In genomic region chr2:62320657-62321357, GRCh38 we compare ENCODE assay signal across 23 cellular contexts.
DNase-seq lines count a peak whose midpoint lies in the region; ATAC-seq lines count a peak whose summit lies in the region.
"Had no signal": no experiment of that assay in that cellular context is flagged by ENCODE, and none has a peak within 500 bp of the region (broad histone marks: within the 10 kb centered on the region; RNA-seq: fewer than 3 reads in every experiment).

No MANE protein-coding gene starts in this region.

- no peak overlapping the region for H3K23ac ChIP-seq in mesenchymal stem cell (ENCODE audit: low read length in 2 of 2)

- no peaks in the 10 kb centered on the region for H3K27me3 Mint-ChIP-seq in activated T-helper 17 cell treated with anti-CD3 and anti-CD28 coated beads, Interleukin-2, amount 50 U/mL, for 72 hours
- H3K27me3 Mint-ChIP-seq in stimulated activated naive B cell treated with anti-CD40 and anti-IgM and Interleukin-4, amounts not matched to agents 10 μg/mL and 1 μg/mL and 100 μg/mL, for 72 hours, result no peaks in the 10 kb centered on the region
- H3K27me3 Mint-ChIP-seq: progenitor cell of endocrine pancreas had no signal

- no peaks in the 10 kb centered on the region for H3K27me3 ChIP-seq in H7 (ENCODE audit: control insufficient read depth, insufficient read depth, low read length)
- no peaks in the 10 kb centered on the region for H3K27me3 ChIP-seq in iPS-18a (ENCODE audit: control insufficient read depth, insufficient read depth, low read length)
- no peaks in the 10 kb centered on the region for H3K27me3 ChIP-seq in mesenchymal stem cell (ENCODE audit: control insufficient read depth in 1 of 2, insufficient read depth in 1 of 2, low read length in 2 of 2)
- H3K27me3 ChIP-seq: dorsolateral prefrontal cortex, transverse colon had no signal

- peaks cover 4% of the 10 kb centered on the region for H3K9me3 Mint-ChIP-seq in activated T-helper 17 cell treated with anti-CD3 and anti-CD28 coated beads, Interleukin-2, amount 50 U/mL, for 72 hours
- H3K9me3 Mint-ChIP-seq in stimulated activated naive B cell treated with anti-CD40 and anti-IgM and Interleukin-4, amounts not matched to agents 10 μg/mL and 1 μg/mL and 100 μg/mL, for 72 hours, result peaks cover 9 to 11% of the 10 kb centered on the region in 2 donors

- no peak overlapping the region for H2AFZ ChIP-seq in mesenchymal stem cell (ENCODE audit: low read depth, low read length)

- no peak overlapping the region for H4K8ac ChIP-seq in mesenchymal stem cell (ENCODE audit: low read length)

- no peak overlapping the region for H2BK5ac ChIP-seq in mesenchymal stem cell (ENCODE audit: low read depth, low read length, poor library complexity, severe bottlenecking)

- H3K9me3 ChIP-seq in iPS-18a (ENCODE audit: control insufficient read depth, low read depth, low read length), result peaks cover 11% of the 10 kb centered on the region
- H3K9me3 ChIP-seq in mesenchymal stem cell (ENCODE audit: control insufficient read depth, low read length), result peaks cover 21% of the 10 kb centered on the region
- H3K9me3 ChIP-seq: transverse colon had no signal

- no peaks in the 10 kb centered on the region for H3K36me3 ChIP-seq in H7 (replicated peaks; ENCODE audit: control insufficient read depth, insufficient read depth, low read length)
- H3K36me3 ChIP-seq in iPS-18a (ENCODE audit: control insufficient read depth, low read depth, low read length), result no peaks in the 10 kb centered on the region
- H3K36me3 ChIP-seq in mesenchymal stem cell (ENCODE audit: control insufficient read depth in 1 of 2, insufficient read depth in 2 of 2, low read depth in 1 of 2, low read length in 2 of 2), result no peaks in the 10 kb centered on the region
- H3K36me3 ChIP-seq: transverse colon had no signal

- no peak overlapping the region for H3K4me3 Mint-ChIP-seq in activated T-helper 17 cell treated with anti-CD3 and anti-CD28 coated beads, Interleukin-2, amount 50 U/mL, for 72 hours
- peak overlapping the region; percentile 39 to 57 for H3K4me3 Mint-ChIP-seq in stimulated activated naive B cell treated with anti-CD40 and anti-IgM and Interleukin-4, amounts not matched to agents 10 μg/mL and 1 μg/mL and 100 μg/mL, for 72 hours
- H3K4me3 Mint-ChIP-seq: natural killer cell had no signal

- H3K18ac ChIP-seq in mesenchymal stem cell (ENCODE audit: low read depth in 1 of 2, low read length in 2 of 2), result no peak overlapping the region

- H4K91ac ChIP-seq in mesenchymal stem cell (ENCODE audit: low read length), result no peak overlapping the region

- peaks cover 8% of the 10 kb centered on the region for H3K4me1 Mint-ChIP-seq in activated T-helper 17 cell treated with anti-CD3 and anti-CD28 coated beads, Interleukin-2, amount 50 U/mL, for 72 hours
- H3K4me1 Mint-ChIP-seq in stimulated activated naive B cell treated with anti-CD40 and anti-IgM and Interleukin-4, amounts not matched to agents 10 μg/mL and 1 μg/mL and 100 μg/mL, for 72 hours, result peaks cover 26 to 50% of the 10 kb centered on the region in 2 donors

- peak; percentile 51 for DNase-seq in H7
- no peak for DNase-seq in stimulated activated naive B cell treated with anti-CD40 and anti-IgM and Interleukin-4, amounts not matched to agents 10 μg/mL and 1 μg/mL and 100 μg/mL, for 72 hours
- no peak for DNase-seq in nucleus accumbens (lab: John Stamatoyannopoulos, UW)
- no peak for DNase-seq in NCI-H187 treated with DMSO at 0.1 percent for 48 hours (lab: John Stamatoyannopoulos, UW)
- no peak for DNase-seq in mesenchymal stem cell
- DNase-seq: activated CD8-positive, alpha-beta memory T cell treated with anti-CD3 and anti-CD28 coated beads, Interleukin-2, amount 50 U/mL, for 4 hours; activated gamma-delta T cell; amygdala; central memory CD4-positive, alpha-beta T cell; COR-L47; dorsolateral prefrontal cortex; foreskin keratinocyte; hypothalamus; natural killer cell; NCI-H1694 treated with DMSO at 0.1 percent for 48 hours; NCI-H774; stimulated activated CD4-positive, alpha-beta T cell treated with anti-CD3 and anti-CD28 coated beads, Interleukin-1b, Interleukin-23, amount 100 ng/mL, for 48 hours; stimulated activated naive CD4-positive, alpha-beta T cell treated with Interleukin-2 at 50 U/mL for 16 hours; transverse colon had no signal

- H2BK15ac ChIP-seq in mesenchymal stem cell (ENCODE audit: low read depth, poor library complexity, severe bottlenecking), result no peak overlapping the region

- ATAC-seq in activated T-helper 17 cell treated with anti-CD3 and anti-CD28 coated beads, Interleukin-2, amount 50 U/mL, for 72 hours (replicated peaks), result peak; percentile 40
- ATAC-seq in stimulated activated naive B cell treated with anti-CD40 and anti-IgM and Interleukin-4, amounts not matched to agents 10 μg/mL and 1 μg/mL and 100 μg/mL, for 72 hours (replicated peaks), result peak; percentile 81 to 86
- ATAC-seq: foreskin keratinocyte, natural killer cell, Right ventricle myocardium inferior had no signal

- H3K27ac ChIP-seq in iPS-18a (ENCODE audit: low read length) (peak overlapping the region; percentile 34), mesenchymal stem cell (ENCODE audit: low read length, poor library complexity, severe bottlenecking) (no peak overlapping the region)
- H3K27ac ChIP-seq: dorsolateral prefrontal cortex, foreskin keratinocyte, transverse colon had no signal

- WGBS in mesenchymal stem cell, result 75% methylated on average over 5 of the region's 6 CpGs

- no peak overlapping the region for H3K27ac Mint-ChIP-seq in activated T-helper 17 cell treated with anti-CD3 and anti-CD28 coated beads, Interleukin-2, amount 50 U/mL, for 72 hours
- peak overlapping the region; percentile 89 for H3K27ac Mint-ChIP-seq in stimulated activated naive B cell treated with anti-CD40 and anti-IgM and Interleukin-4, amounts not matched to agents 10 μg/mL and 1 μg/mL and 100 μg/mL, for 72 hours
- H3K27ac Mint-ChIP-seq: progenitor cell of endocrine pancreas had no signal

- H3K4me2 ChIP-seq in mesenchymal stem cell (ENCODE audit: low read length, poor library complexity, severe bottlenecking), result no peak overlapping the region

- no peak overlapping the region for H3K14ac ChIP-seq in mesenchymal stem cell (ENCODE audit: low read length in 2 of 2)

- H2AK5ac ChIP-seq in mesenchymal stem cell (ENCODE audit: low read length, severe bottlenecking), result no peak overlapping the region

- H2BK12ac ChIP-seq in mesenchymal stem cell (ENCODE audit: low read length in 2 of 2), result no peak overlapping the region

- H3K4me3 ChIP-seq in H7 (ENCODE audit: insufficient read depth, low read depth, low read length), result no peak overlapping the region
- H3K4me3 ChIP-seq in iPS-18a (ENCODE audit: low read length), result no peak overlapping the region
- H3K4me3 ChIP-seq in mesenchymal stem cell (ENCODE audit: insufficient read depth in 1 of 2, low read depth in 1 of 2, low read length in 2 of 2), result no peak overlapping the region
- H3K4me3 ChIP-seq: dorsolateral prefrontal cortex, transverse colon had no signal

- H3K36me3 Mint-ChIP-seq in activated T-helper 17 cell treated with anti-CD3 and anti-CD28 coated beads, Interleukin-2, amount 50 U/mL, for 72 hours (ENCODE audit: low read depth), result no peaks in the 10 kb centered on the region
- peaks cover 6 to 14% of the 10 kb centered on the region in 2 donors for H3K36me3 Mint-ChIP-seq in stimulated activated naive B cell treated with anti-CD40 and anti-IgM and Interleukin-4, amounts not matched to agents 10 μg/mL and 1 μg/mL and 100 μg/mL, for 72 hours
- H3K36me3 Mint-ChIP-seq: natural killer cell had no signal

- H3K9ac ChIP-seq in iPS-18a (ENCODE audit: low read length) (no peak overlapping the region), mesenchymal stem cell (ENCODE audit: low read length) (no peak overlapping the region)

- H2BK120ac ChIP-seq in mesenchymal stem cell (ENCODE audit: low read depth, low read length), result no peak overlapping the region

- H3K4me1 ChIP-seq in iPS-18a (ENCODE audit: control insufficient read depth, low read depth, low read length) (peaks cover 20% of the 10 kb centered on the region), mesenchymal stem cell (ENCODE audit: control insufficient read depth, insufficient read depth, low read depth, low read length) (peaks cover 1% of the 10 kb centered on the region)
- H3K4me1 ChIP-seq: foreskin keratinocyte, transverse colon had no signal

- H3K79me1 ChIP-seq in mesenchymal stem cell (replicated peaks; ENCODE audit: low read length, poor library complexity, severe bottlenecking), result no peaks in the 10 kb centered on the region

- H3K4ac ChIP-seq in mesenchymal stem cell (ENCODE audit: low read depth in 1 of 2, low read length in 2 of 2), result no peak overlapping the region
